26 cellular contexts compared by ENCODE assay signal in the genomic region with DNA sequence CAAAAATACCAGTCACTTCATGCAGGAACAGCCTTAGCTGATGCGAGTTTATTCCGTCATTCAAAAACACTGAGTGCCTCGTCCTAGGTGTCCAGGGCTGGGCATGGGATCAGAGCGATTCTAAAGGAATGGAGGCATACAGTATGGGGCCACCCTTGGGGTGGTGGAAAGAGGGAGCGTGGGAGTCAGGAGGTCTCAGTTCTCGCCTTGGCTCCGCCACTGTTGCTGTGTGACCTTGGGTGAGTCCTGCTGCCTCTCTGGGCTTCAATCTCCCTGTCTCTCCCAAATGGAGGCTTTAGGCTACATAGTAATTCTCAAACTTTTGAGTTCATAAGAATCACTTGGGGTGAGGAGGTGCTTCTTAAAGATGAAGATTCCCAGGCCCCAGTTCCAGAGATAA. TPM values are rescaled to one million over a fixed set of nuclear protein-coding genes. Genes with fewer than 3 reads are reported as not detected.
"Had no signal": no experiment of that assay in that cellular context is flagged by ENCODE, and none has a peak within 500 bp of the region (broad histone marks: within the 10 kb centered on the region; RNA-seq: fewer than 3 reads in every experiment).

No MANE protein-coding gene starts in this region.

- H3K36me3 Mint-ChIP-seq: naive thymus-derived CD8-positive, alpha-beta T cell; stimulated activated naive B cell treated with anti-CD40 and anti-IgM and Interleukin-4, amounts not matched to agents 10 μg/mL and 1 μg/mL and 100 μg/mL, for 72 hours had no signal

- H3K4me3 ChIP-seq: esophagus muscularis mucosa, gastrocnemius medialis, heart right ventricle, mucosa of descending colon, pancreas, prostate gland, spleen, stomach, thoracic aorta had no signal

- H3K9me3 ChIP-seq: esophagus muscularis mucosa, gastrocnemius medialis, heart right ventricle, mucosa of descending colon, pancreas, prostate gland, spleen, stomach, thoracic aorta had no signal

- FAIRE-seq: endometrium, islet of Langerhans, pancreas, urothelium cell line had no signal

- H3K27ac Mint-ChIP-seq: stimulated activated naive B cell treated with anti-CD40 and anti-IgM and Interleukin-4, amounts not matched to agents 10 μg/mL and 1 μg/mL and 100 μg/mL, for 72 hours had no signal

- H3K4me3 Mint-ChIP-seq: neural crest cell; stimulated activated naive B cell treated with anti-CD40 and anti-IgM and Interleukin-4, amounts not matched to agents 10 μg/mL and 1 μg/mL and 100 μg/mL, for 72 hours had no signal

- H3K4me1 ChIP-seq: esophagus muscularis mucosa, gastrocnemius medialis, heart right ventricle, pancreas, prostate gland, stomach had no signal

- H3K27me3 ChIP-seq: pancreas had no signal

- DNase-seq: effector memory CD4-positive, alpha-beta T cell; gastrocnemius medialis; heart right ventricle; mammary epithelial cell; naive thymus-derived CD8-positive, alpha-beta T cell; pancreas; spleen; stimulated activated CD4-positive, alpha-beta T cell treated with anti-CD3 and anti-CD28 coated beads, Interleukin-15, amount 100 ng/mL, for 24 hours; stimulated activated CD4-positive, alpha-beta T cell treated with anti-CD3 and anti-CD28 coated beads, Interleukin-1b, Interleukin-23, amount 100 ng/mL, for 48 hours; stimulated activated CD4-positive, alpha-beta T cell treated with anti-CD3 and anti-CD28 coated beads, Interleukin-4, amount 100 ng/mL, for 24 hours; stimulated activated naive B cell treated with anti-CD40 and anti-IgM and Interleukin-4, amounts not matched to agents 10 μg/mL and 1 μg/mL and 100 μg/mL, for 72 hours; stomach; substantia nigra; trophoblast cell had no signal

- H3K9me3 Mint-ChIP-seq: naive thymus-derived CD8-positive, alpha-beta T cell; neural crest cell; stimulated activated naive B cell treated with anti-CD40 and anti-IgM and Interleukin-4, amounts not matched to agents 10 μg/mL and 1 μg/mL and 100 μg/mL, for 72 hours had no signal

- H3K27ac ChIP-seq: esophagus muscularis mucosa, gastrocnemius medialis, heart right ventricle, pancreas, prostate gland, spleen, stomach, thoracic aorta had no signal

- ATAC-seq: gastrocnemius medialis; heart right ventricle; left lobe of liver; mucosa of descending colon; naive thymus-derived CD8-positive, alpha-beta T cell; sciatic nerve; stimulated activated naive B cell treated with anti-CD40 and anti-IgM and Interleukin-4, amounts not matched to agents 10 μg/mL and 1 μg/mL and 100 μg/mL, for 72 hours had no signal

- H3K36me3 ChIP-seq: esophagus muscularis mucosa, gastrocnemius medialis, heart right ventricle, pancreas, prostate gland, spleen, stomach, thoracic aorta had no signal

RNA-seq across cellular contexts. Expression of gene OPRD1, which starts 44.0 kb away (rescaled TPM):
- total RNA-seq: left lobe of liver; lower leg skin; naive thymus-derived CD8-positive, alpha-beta T cell; renal cortical epithelial cell; sciatic nerve; spleen; thoracic aorta had no signal
- polyA plus RNA-seq: heart right ventricle, mammary epithelial cell, spleen had no signal
